In genomic region chr1:153877112-153877511, GRCh38 we compare ENCODE assay signal across 3 cellular contexts.
TF ChIP-seq lines count a peak whose summit lies in the region.

No MANE protein-coding gene starts in this region.

TF ChIP-seq in HepG2, 621 proteins besides CTCF, POLR2A, EP300 and RAD21:
- TF ChIP-seq HHEX (CRISPR knock-in tag; IDR thresholded peaks at IDR 0.05) (no peak), ZNF121 (CRISPR knock-in tag; IDR thresholded peaks at IDR 0.05) (peak; percentile 72)

TF ChIP-seq in GM23338, 12 proteins besides CTCF, POLR2A, EP300 and RAD21:
- TF ChIP-seq CREB1 (CRISPR knock-in tag; IDR thresholded peaks at IDR 0.05; ENCODE audit: low read depth) (no peak), POLR2AphosphoS5 (IDR thresholded peaks at IDR 0.05; ENCODE audit: low read depth) (no peak), EZH2phosphoT487 (IDR thresholded peaks at IDR 0.05; ENCODE audit: unreplicated experiment) (no peak), ZNF331 (CRISPR knock-in tag; IDR thresholded peaks at IDR 0.05; ENCODE audit: low read depth) (no peak), REST (IDR thresholded peaks at IDR 0.05; ENCODE audit: unreplicated experiment) (no peak), ZNF114 (CRISPR knock-in tag; IDR thresholded peaks at IDR 0.05) (no peak), JUNB (IDR thresholded peaks at IDR 0.05; ENCODE audit: unreplicated experiment) (no peak), NANOG (IDR thresholded peaks at IDR 0.05; ENCODE audit: borderline replicate concordance) (no peak), ZNF462 (CRISPR knock-in tag; IDR thresholded peaks at IDR 0.05) (no peak), EZH2 (IDR thresholded peaks at IDR 0.05; ENCODE audit: low read depth, unreplicated experiment) (no peak), ETS1 (IDR thresholded peaks at IDR 0.05) (no peak), STAT1 (IDR thresholded peaks at IDR 0.05; ENCODE audit: unreplicated experiment) (no peak)

TF ChIP-seq in GM12878, 131 proteins besides CTCF, POLR2A, EP300 and RAD21:
- TF ChIP-seq NBN (IDR thresholded peaks at IDR 0.05), result no peak
- no peak for TF ChIP-seq PAX5 (IDR thresholded peaks at IDR 0.05; ENCODE audit: borderline replicate concordance, low read depth, low read length)
- TF ChIP-seq BCLAF1 (IDR thresholded peaks at IDR 0.05), result no peak
- no peak for TF ChIP-seq IRF3 (IDR thresholded peaks at IDR 0.05)
- no peak for TF ChIP-seq MEF2B (IDR thresholded peaks at IDR 0.05; ENCODE audit: partially characterized antibody, poor library complexity, severe bottlenecking)
- no peak for TF ChIP-seq ZNF592 (IDR thresholded peaks at IDR 0.05)
- no peak for TF ChIP-seq YBX1 (IDR thresholded peaks at IDR 0.05)
- no peak for TF ChIP-seq HSF1 (IDR thresholded peaks at IDR 0.05; ENCODE audit: low read depth, low read length)
- no peak for TF ChIP-seq WRNIP1 (IDR thresholded peaks at IDR 0.05; ENCODE audit: borderline replicate concordance, low read depth, low read length)
- no peak for TF ChIP-seq YY1 (IDR thresholded peaks at IDR 0.05; ENCODE audit: low read depth, low read length)
- TF ChIP-seq MXI1 (IDR thresholded peaks at IDR 0.05; ENCODE audit: low read depth, low read length), result no peak
- TF ChIP-seq RAD51 (IDR thresholded peaks at IDR 0.05), result no peak
